In genomic region chr14:33432407-33433023, GRCh38 we compare ENCODE assay signal across 11 cellular contexts.
A peak's percentile ranks its signal among the peaks of the same experiment; 100 is the strongest.
DNase-seq lines count a peak whose midpoint lies in the region; ATAC-seq, FAIRE-seq and TF ChIP-seq lines count a peak whose summit lies in the region.
"Had no signal": no experiment of that assay in that cellular context is flagged by ENCODE, and none has a peak within 500 bp of the region (broad histone marks: within the 10 kb centered on the region; RNA-seq: fewer than 3 reads in every experiment).

No MANE protein-coding gene starts in this region.

- no peaks in the 10 kb centered on the region for H3K9me3 ChIP-seq in colonic mucosa
- H3K9me3 ChIP-seq: BLaER1 had no signal

- DNase-seq in NCI-H1436 (lab: John Stamatoyannopoulos, UW) (peak; percentile 35), NCI-H1436 treated with DMSO at 0.1 percent for 48 hours (lab: John Stamatoyannopoulos, UW) (no peak), NCI-H2227 treated with DMSO at 0.1 percent for 48 hours (lab: John Stamatoyannopoulos, UW) (peak; percentile 19), colonic mucosa (no peak), pons (ENCODE audit: low spot score) (peak; percentile 66), GM19239 (ENCODE audit: insufficient read length, low spot score) (no peak)
- DNase-seq: activated B cell treated with CpG ODN at 0.5 μM for 24 hours had no signal

- H3K36me3 ChIP-seq in colonic mucosa: no peaks in the 10 kb centered on the region
- H3K36me3 ChIP-seq: BLaER1 had no signal

- TF ChIP-seq CTCF in colonic mucosa (IDR thresholded peaks at IDR 0.05): peak; percentile 47

- no peak for FAIRE-seq in GM19239 (lab: Jason Lieb, UNC)

- no peak overlapping the region for H3K9ac ChIP-seq in colonic mucosa (ENCODE audit: low read depth in 2 of 2, low read length in 2 of 2)
- H3K9ac ChIP-seq: BLaER1 had no signal

- ATAC-seq in GM18511 (IDR thresholded peaks at IDR 0.05; ENCODE audit: unreplicated experiment) (no peak), GM21723 (IDR thresholded peaks at IDR 0.05; ENCODE audit: unreplicated experiment) (no peak)

- intact Hi-C loops in colonic mucosa (cut with DNase I): loop anchor here (10.0 kb wide), 2 partner anchors 718 to 858 kb away; no protein-coding TSS in a partner anchor

- H3K4me1 ChIP-seq in colonic mucosa: no peaks in the 10 kb centered on the region

- H3K27ac ChIP-seq in colonic mucosa: no peak overlapping the region
- H3K27ac ChIP-seq: BLaER1, skin epidermis had no signal

- no peaks in the 10 kb centered on the region for H3K27me3 ChIP-seq in colonic mucosa
- H3K27me3 ChIP-seq: BLaER1 had no signal

- H3K4me3 ChIP-seq in colonic mucosa: no peak overlapping the region
- H3K4me3 ChIP-seq: BLaER1, skin epidermis had no signal

Comparison
In these comparisons a context has a peak if more than half of its experiments do, and no peak if none do; other contexts are left out.
1. DNase-seq: peak in NCI-H1436 (single experiment), NCI-H2227 treated with DMSO at 0.1 percent for 48 hours (single experiment) and pons (single experiment); none in NCI-H1436 treated with DMSO at 0.1 percent for 48 hours (single experiment), colonic mucosa (single experiment) and GM19239 (single experiment).